In genomic region chr19:35931874-35932202, GRCh38 we compare ENCODE assay signal across 10 cellular contexts. TPM values are rescaled to one million over a fixed set of nuclear protein-coding genes. Genes with fewer than 3 reads are reported as not detected.
DNase-seq lines count a peak whose midpoint lies in the region; TF ChIP-seq lines count a peak whose summit lies in the region.
"Had no signal": no experiment of that assay in that cellular context is flagged by ENCODE, and none has a peak within 500 bp of the region (broad histone marks: within the 10 kb centered on the region; RNA-seq: fewer than 3 reads in every experiment).

No MANE protein-coding gene starts in this region.

- H3K27ac Mint-ChIP-seq in MCF 10A (ENCODE audit: low read depth, unreplicated experiment), result no peak overlapping the region

- H3K9ac ChIP-seq in mammary epithelial cell (ENCODE audit: insufficient read depth, low read length), result no peak overlapping the region

- POLR2A ChIA-PET in MCF 10A (lab: Yijun Ruan, JAX) (interaction anchor here (0.9 to 1.6 kb wide), 7 partner anchors 10 to 183 kb away, joined by 4 to 12 read pairs (median 5); partner anchors contain the start of gene LIN37), PC-9 (lab: Charles Lee; ENCODE audit: unreplicated experiment) (interaction anchor here (0.6 kb wide), 2 partner anchors 10 to 148 kb away, joined by 10 read pairs; no protein-coding TSS in a partner anchor)

- H3K36me3 Mint-ChIP-seq in MCF 10A (ENCODE audit: insufficient read depth, unreplicated experiment), result no peaks in the 10 kb centered on the region

- H3K4me1 ChIP-seq in mammary epithelial cell (ENCODE audit: insufficient read depth, low read length), result peaks cover 10% of the 10 kb centered on the region
- H3K4me1 ChIP-seq in PC-9 (replicated peaks; ENCODE audit: insufficient read depth), result peaks cover 17% of the 10 kb centered on the region
- peaks cover 4% of the 10 kb centered on the region for H3K4me1 ChIP-seq in hepatocyte (ENCODE audit: insufficient read depth)
- peaks cover 10% of the 10 kb centered on the region for H3K4me1 ChIP-seq in testis

- no peak for TF ChIP-seq POLR2A in testis (IDR thresholded peaks at IDR 0.05)

- dilution Hi-C loops in mammary epithelial cell (cut with HindIII; ENCODE audit: low sequenced_read_pairs), result no loop called here

- H2AFZ ChIP-seq in mammary epithelial cell (ENCODE audit: low read depth, low read length), result peak overlapping the region; percentile 14
- H2AFZ ChIP-seq in PC-9, result 0 out of 2 replicates have a peak overlapping the region, but pooled peaks have one; percentile 53
- no peak overlapping the region for H2AFZ ChIP-seq in hepatocyte

- TF ChIP-seq CTCF in mammary epithelial cell (conservative IDR thresholded peaks at IDR 0.05 in 1 of 2, IDR thresholded peaks at IDR 0.05 in 1 of 2; ENCODE audit: extremely low read depth in 1 of 2, insufficient read depth in 1 of 2, low read depth in 1 of 2, low read length in 2 of 2) (no peak), MCF 10A (IDR thresholded peaks at IDR 0.05; ENCODE audit: unreplicated experiment) (no peak), PC-9 (conservative IDR thresholded peaks at IDR 0.05) (peak; percentile 13; the same call in 1 of the 2 replicates), hepatocyte (IDR thresholded peaks at IDR 0.05; ENCODE audit: poor library complexity) (no peak), testis (IDR thresholded peaks at IDR 0.05) (peak in 1 of 3 experiments; percentile 9)

- CTCF ChIA-PET in mammary epithelial cell (lab: Charles Lee; ENCODE audit: low non-redundant PET), result no interaction called here
- CTCF ChIA-PET in MCF 10A (lab: Yijun Ruan, JAX), result interaction anchor here (0.6 to 5.3 kb wide), 12 partner anchors 15 to 579 kb away, joined by 3 to 127 read pairs (median 3); partner anchors contain the start of gene LIN37
- CTCF ChIA-PET in PC-9 (lab: Charles Lee), result interaction anchor here (0.7 kb wide), 2 partner anchors 12 to 557 kb away, joined by 3 read pairs; partner anchors contain the start of gene ZNF566

- no peak overlapping the region for H3K27ac ChIP-seq in mammary epithelial cell (ENCODE audit: insufficient read depth, low read depth, low read length)
- H3K27ac ChIP-seq in PC-9, result no peak overlapping the region
- H3K27ac ChIP-seq in hepatocyte, result no peak overlapping the region
- peak overlapping the region; percentile 70 for H3K27ac ChIP-seq in temporal lobe (ENCODE audit: low read depth, low read length)
- no peak overlapping the region for H3K27ac ChIP-seq in testis
- H3K27ac ChIP-seq: epithelial cell of prostate had no signal

- H3F3A ChIP-seq in PC-9 (ENCODE audit: insufficient read depth, low read depth), result peaks cover 9% of the 10 kb centered on the region; the same call in 1 of the 2 replicates

- peaks cover 16% of the 10 kb centered on the region for H3K27me3 Mint-ChIP-seq in MCF 10A (ENCODE audit: insufficient read depth, unreplicated experiment)

- intact Hi-C loops in mammary epithelial cell (cut with micrococcal nuclease) (loop anchor here (1.0 to 10.0 kb wide), 8 partner anchors 32 to 385 kb away; partner anchors contain the start of genes LIN37, NFKBID, PSENEN and TMEM147), MCF 10A (cut with micrococcal nuclease) (loop anchor here (1.0 to 10.0 kb wide), 5 partner anchors 31 to 238 kb away; partner anchors contain the start of genes ARHGAP33, LIN37 and NFKBID), PC-9 (cut with micrococcal nuclease; ENCODE audit: unreplicated experiment) (loop anchor here (1.0 to 10.0 kb wide), 7 partner anchors 32 to 617 kb away; partner anchors contain the start of genes LIN37, NFKBID and TMEM147), testis (cut with DNase I; ENCODE audit: low total_unique reads) (loop anchor here (2.0 kb wide), 1 partner anchor 51 kb away; no protein-coding TSS in a partner anchor)

- no peaks in the 10 kb centered on the region for H3K9me3 Mint-ChIP-seq in MCF 10A (ENCODE audit: unreplicated experiment)

- H3K4me3 ChIP-seq in mammary epithelial cell (replicated peaks in 1 of 3; ENCODE audit: insufficient read depth in 1 of 3, low read depth in 2 of 3, low read length in 3 of 3) (no peak overlapping the region), PC-9 (peak overlapping the region; percentile 7; the same call in 1 of the 2 replicates), hepatocyte (no peak overlapping the region), testis (no peak overlapping the region)

- peaks cover 23% of the 10 kb centered on the region for H3K4me1 Mint-ChIP-seq in MCF 10A (ENCODE audit: insufficient read depth, unreplicated experiment)

- no peaks in the 10 kb centered on the region for H3K36me3 ChIP-seq in mammary epithelial cell (ENCODE audit: insufficient read depth, low read length)
- no peaks in the 10 kb centered on the region for H3K36me3 ChIP-seq in PC-9 (ENCODE audit: low read depth)
- H3K36me3 ChIP-seq in hepatocyte (replicated peaks; ENCODE audit: insufficient read depth, low read depth), result no peaks in the 10 kb centered on the region
- H3K36me3 ChIP-seq in testis (ENCODE audit: low read depth, missing control alignments), result no peaks in the 10 kb centered on the region

- no peaks in the 10 kb centered on the region for H3K27me3 ChIP-seq in mammary epithelial cell (ENCODE audit: insufficient read depth, low read length)
- peaks cover 9% of the 10 kb centered on the region; the same call in 1 of the 2 replicates for H3K27me3 ChIP-seq in PC-9 (ENCODE audit: insufficient read depth, low read depth)
- no peaks in the 10 kb centered on the region for H3K27me3 ChIP-seq in hepatocyte
- H3K27me3 ChIP-seq in testis, result no peaks in the 10 kb centered on the region

- no peak overlapping the region for H3K4me3 Mint-ChIP-seq in MCF 10A (ENCODE audit: unreplicated experiment)

- H3K79me2 ChIP-seq in mammary epithelial cell (ENCODE audit: insufficient read depth, low read length) (peaks cover 5% of the 10 kb centered on the region), PC-9 (ENCODE audit: low read depth) (0 out of 2 replicates have a peak, but pooled peaks cover 3% of the 10 kb centered on the region), hepatocyte (peaks cover 19% of the 10 kb centered on the region)

- 2% methylated on average over 8 of the region's 9 CpGs for WGBS in mammary epithelial cell (ENCODE audit: low coverage, missing lambda C conversion rate)
- WGBS in hepatocyte (ENCODE audit: low lambda C conversion rate, missing lambda C conversion rate), result 7% methylated on average over 9 of the region's 9 CpGs
- WGBS in testis, 2 donors, result 5 to 7% methylated on average over 9 of the region's 9 CpGs

- H3K4me2 ChIP-seq in mammary epithelial cell (ENCODE audit: insufficient read depth, low read depth, low read length) (no peak overlapping the region), PC-9 (peak overlapping the region; percentile 37), hepatocyte (peak overlapping the region; percentile 44)

- DNase-seq in mammary epithelial cell (no peak), MCF 10A (ENCODE audit: unreplicated experiment) (no peak), PC-9 (no peak), hepatocyte (ENCODE audit: low spot score) (no peak), testis (no peak), foreskin melanocyte (no peak), CD1c-positive myeloid dendritic cell (ENCODE audit: extremely low spot score) (no peak)

- BruUV-seq in mammary epithelial cell (replicated peaks; lab: Mats Ljungman, UMichigan) (no TSS peak), MCF 10A (replicated peaks; lab: Mats Ljungman, UMichigan) (no TSS peak), PC-9 (replicated peaks; lab: Mats Ljungman, UMichigan) (no TSS peak)

- no peaks in the 10 kb centered on the region for H3K9me3 ChIP-seq in mammary epithelial cell (replicated peaks; ENCODE audit: insufficient read depth, low read length)
- H3K9me3 ChIP-seq in PC-9 (ENCODE audit: insufficient read depth, low read depth), result no peaks in the 10 kb centered on the region
- no peaks in the 10 kb centered on the region for H3K9me3 ChIP-seq in hepatocyte (ENCODE audit: low read depth)
- H3K9me3 ChIP-seq in testis, result no peaks in the 10 kb centered on the region

- H4K20me1 ChIP-seq in mammary epithelial cell (ENCODE audit: insufficient read depth, low read length), result no peaks in the 10 kb centered on the region
- no peaks in the 10 kb centered on the region; the same call in 1 of the 2 replicates for H4K20me1 ChIP-seq in PC-9 (ENCODE audit: insufficient read depth)
- no peaks in the 10 kb centered on the region for H4K20me1 ChIP-seq in hepatocyte (ENCODE audit: insufficient read depth, poor library complexity, severe bottlenecking)

- H3K9me2 ChIP-seq in PC-9 (ENCODE audit: insufficient read depth) (no peaks in the 10 kb centered on the region), hepatocyte (replicated peaks; ENCODE audit: insufficient read depth) (no peaks in the 10 kb centered on the region)

- in situ Hi-C loops in mammary epithelial cell (cut with MboI; ENCODE audit: low sequenced_read_pairs in 2 of 2), result loop anchor here (5.0 to 10.0 kb wide), 2 partner anchors 47 to 50 kb away; no protein-coding TSS in a partner anchor

RNA-seq across cellular contexts. Expression of gene LRFN3, which starts 4.3 kb away (rescaled TPM):
- total RNA-seq in mammary epithelial cell (10 to 100 TPM in 1 of 2 donors, 1 to 10 TPM in 1; 4.3 to 13.1 TPM), MCF 10A (2022) (7.4 and 10.1 TPM in 2 replicates), PC-9 (2021) (10.5 and 14.7 TPM in 2 replicates), hepatocyte (4.7 and 5.3 TPM in 2 replicates), temporal lobe (8.4 TPM), testis (10 to 100 TPM; 27.6 to 31.7 TPM)
- polyA plus RNA-seq in mammary epithelial cell (6.4 TPM), hepatocyte (15.6 and 19.2 TPM in 2 replicates), testis (ENCODE audit: insufficient read depth, low read depth, low replicate concordance) (12.7 TPM)
- polyA minus RNA-seq in mammary epithelial cell, result 3.2 TPM

RNA-seq across cellular contexts. Expression of gene TYROBP, which starts 23.7 kb away (rescaled TPM):
- total RNA-seq in mammary epithelial cell, result not detected
- polyA plus RNA-seq in mammary epithelial cell, result not detected
- not detected for polyA minus RNA-seq in mammary epithelial cell
- total RNA-seq in MCF 10A (2022), result not detected in 2 replicates
- not detected in 2 replicates for total RNA-seq in PC-9 (2021)
- 2.8 and 5.9 TPM in 2 replicates for total RNA-seq in hepatocyte
- polyA plus RNA-seq in hepatocyte, result 2.9 and 4.9 TPM in 2 replicates
- total RNA-seq in temporal lobe, result 2.5 TPM
- 10 to 100 TPM in 1 of 2 donors, 1 to 10 TPM in 1; 2.9 to 21.7 TPM for total RNA-seq in testis
- 77.5 TPM for polyA plus RNA-seq in testis (ENCODE audit: insufficient read depth, low read depth, low replicate concordance)
- total RNA-seq: lung microvascular endothelial cell had no signal

RNA-seq across cellular contexts. Expression of gene HCST, which starts 29.5 kb away (rescaled TPM):
- total RNA-seq in mammary epithelial cell (1 to 10 TPM in 1 of 2 donors, under 1 TPM in 1; 0.83 to 1.3 TPM), MCF 10A (2022) (not detected in 2 replicates), PC-9 (2021) (1.8 and 2.6 TPM in 2 replicates), hepatocyte (0.97 and 1.4 TPM in 2 replicates), temporal lobe (not detected), testis (1 to 10 TPM in 1 of 2 donors, under 1 TPM in 1; 0.87 to 3.5 TPM)
- polyA plus RNA-seq in mammary epithelial cell (0.19 TPM), hepatocyte (3.9 and 4.8 TPM in 2 replicates), testis (ENCODE audit: insufficient read depth, low read depth, low replicate concordance) (16.8 TPM)
- not detected for polyA minus RNA-seq in mammary epithelial cell

RNA-seq across cellular contexts. Expression of gene NFKBID, which starts 31.5 kb away (rescaled TPM):
- 10 to 100 TPM; 10.4 to 11.5 TPM for total RNA-seq in mammary epithelial cell
- polyA plus RNA-seq in mammary epithelial cell, result 4.5 TPM
- 15.6 TPM for polyA minus RNA-seq in mammary epithelial cell
- total RNA-seq in MCF 10A (2022), result 6.4 and 8.4 TPM in 2 replicates
- 15.7 and 27.5 TPM in 2 replicates for total RNA-seq in PC-9 (2021)
- total RNA-seq in hepatocyte, result 2.7 and 3.9 TPM in 2 replicates
- 7.3 and 10.8 TPM in 2 replicates for polyA plus RNA-seq in hepatocyte
- 2.0 TPM for total RNA-seq in temporal lobe
- total RNA-seq in testis, result 1 to 10 TPM; 3.8 to 6.0 TPM
- polyA plus RNA-seq in testis (ENCODE audit: insufficient read depth, low read depth, low replicate concordance), result 2.8 TPM
